Comparison of ENCODE assay signal across 8 cellular contexts in the genomic region with DNA sequence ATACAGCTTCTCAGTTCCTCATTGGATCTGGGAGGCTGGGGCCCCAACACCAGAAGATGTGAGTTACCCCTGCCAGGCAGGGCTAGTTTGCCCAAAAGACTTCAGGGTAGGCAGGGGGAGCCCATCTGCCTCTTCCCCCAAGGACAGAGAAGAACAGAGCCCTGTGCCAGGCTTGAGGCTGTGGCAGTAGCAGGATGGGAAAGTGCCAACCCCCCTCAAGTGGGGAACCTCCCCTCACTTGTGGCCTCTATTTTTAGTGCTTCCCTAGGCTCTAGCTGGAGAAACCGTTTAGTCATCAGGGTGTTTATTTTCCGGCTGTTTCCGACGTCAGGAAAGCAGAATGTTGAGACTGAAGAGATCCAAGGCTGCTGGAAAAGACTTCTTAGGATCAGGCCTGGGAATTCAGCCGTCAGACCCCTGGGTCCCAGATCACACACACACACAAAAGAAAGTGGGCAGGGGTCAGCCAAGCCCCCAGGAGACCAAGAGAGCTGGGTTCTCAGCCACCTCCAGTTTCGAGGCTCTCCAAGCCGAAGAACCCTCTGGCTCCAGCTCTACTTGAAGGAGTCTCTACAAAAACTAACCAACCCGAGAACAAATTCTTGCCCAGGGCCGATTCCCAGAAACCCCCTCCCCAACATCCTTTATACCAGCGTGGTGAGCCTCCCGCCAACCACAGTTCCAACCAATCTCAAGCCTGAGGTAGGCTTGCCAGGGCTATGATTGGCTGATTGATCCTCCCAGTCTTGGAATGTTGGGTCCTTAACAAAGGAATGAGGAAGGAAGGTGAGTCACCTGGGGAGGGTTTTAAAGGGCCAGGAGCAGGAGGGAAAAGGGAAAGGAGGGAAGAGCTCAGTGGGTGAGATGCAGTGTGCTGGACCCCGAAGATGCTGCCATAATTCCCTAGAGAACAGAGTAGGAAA. TPM values are rescaled to one million over a fixed set of nuclear protein-coding genes. Genes with fewer than 3 reads are reported as not detected.
DNase-seq lines count a peak whose midpoint lies in the region; ATAC-seq and TF ChIP-seq lines count a peak whose summit lies in the region.

No MANE protein-coding gene starts in this region.

- H3K27me3 Mint-ChIP-seq in activated T-cell treated with anti-CD3 and anti-CD28 coated beads, Interleukin-2, amount 50 U/mL, for 4 hours (ENCODE audit: low read depth): no peaks in the 10 kb centered on the region

- 64% methylated on average over 12 of the region's 12 CpGs for WGBS in right lobe of liver (ENCODE audit: insufficient coverage, low coverage, low lambda C conversion rate, missing lambda C conversion rate)

- H3K4me3 ChIP-seq in SJSA1: peak overlapping the region; percentile 4; the same call in 1 of the 2 replicates
- peak overlapping the region in 40 of 59 donors; percentile 5 to 99 (median 30) for H3K4me3 ChIP-seq in dorsolateral prefrontal cortex
- H3K4me3 ChIP-seq in right lobe of liver: no peak overlapping the region

- H3K36me3 Mint-ChIP-seq in activated T-cell treated with anti-CD3 and anti-CD28 coated beads, Interleukin-2, amount 50 U/mL, for 4 hours (ENCODE audit: insufficient read depth): no peaks in the 10 kb centered on the region

- DNase-seq in activated T-cell treated with anti-CD3 and anti-CD28 coated beads, Interleukin-2, amount 50 U/mL, for 4 hours: no peak
- no peak for DNase-seq in activated T-cell treated with anti-CD3 and anti-CD28 coated beads for 4 hours
- peak; percentile 91 to 94 for DNase-seq in SJSA1 (ENCODE audit: low read depth in 1 of 2, low spot score in 2 of 2)
- DNase-seq in dorsolateral prefrontal cortex: peak in 7 of 10 donors; percentile 55 to 86 (median 73)
- DNase-seq in right lobe of liver: no peak
- peak; percentile 74 for DNase-seq in superior temporal gyrus (ENCODE audit: extremely low spot score)

- intact Hi-C loops in dorsolateral prefrontal cortex (cut with DNase I) (loop anchor here (5.0 to 10.0 kb wide), 2 partner anchors 114 to 222 kb away; a partner anchor contains a TSS), right lobe of liver (cut with DNase I) (no loop called here)

- TF ChIP-seq POLR2A in right lobe of liver (IDR thresholded peaks at IDR 0.05): peak; percentile 47

- TF ChIP-seq CTCF in dorsolateral prefrontal cortex (IDR thresholded peaks at IDR 0.05 in 54 of 56, conservative IDR thresholded peaks at IDR 0.05 in 2 of 56; ENCODE audit: low read depth in 1 of 56, partially characterized antibody in 56 of 56) (peak in 3 of 56 donors; percentile 4 to 20 (median 10)), right lobe of liver (IDR thresholded peaks at IDR 0.05) (no peak)

- H3K27ac ChIP-seq in SJSA1 (peak overlapping the region; percentile 99), dorsolateral prefrontal cortex (peak overlapping the region; percentile 97 to 100 (median 100)), right lobe of liver (peak overlapping the region; percentile 98 to 100 (median 100))

- H3K9me3 ChIP-seq in SJSA1 (replicated peaks) (no peaks in the 10 kb centered on the region), right lobe of liver (no peaks in the 10 kb centered on the region)

- peaks cover 62% of the 10 kb centered on the region for H3K4me1 ChIP-seq in SJSA1 (replicated peaks)
- H3K4me1 ChIP-seq in right lobe of liver: peaks cover 0 to 35% (median 9%) of the 10 kb centered on the region in 4 donors

- H3K27me3 ChIP-seq in SJSA1 (replicated peaks) (no peaks in the 10 kb centered on the region), dorsolateral prefrontal cortex (no peaks in the 10 kb centered on the region), right lobe of liver (no peaks in the 10 kb centered on the region)

- peaks cover 69% of the 10 kb centered on the region for H3K4me1 Mint-ChIP-seq in activated T-cell treated with anti-CD3 and anti-CD28 coated beads, Interleukin-2, amount 50 U/mL, for 4 hours (ENCODE audit: low read depth)

- no peaks in the 10 kb centered on the region for H3K9me3 Mint-ChIP-seq in activated T-cell treated with anti-CD3 and anti-CD28 coated beads, Interleukin-2, amount 50 U/mL, for 4 hours

- H3K4me3 Mint-ChIP-seq in activated T-cell treated with anti-CD3 and anti-CD28 coated beads, Interleukin-2, amount 50 U/mL, for 4 hours: peak overlapping the region; percentile 24

- peaks cover 4% of the 10 kb centered on the region for H3K36me3 ChIP-seq in SJSA1
- H3K36me3 ChIP-seq in right lobe of liver: no peaks in the 10 kb centered on the region

- no peak for ATAC-seq in activated T-cell treated with anti-CD3 and anti-CD28 coated beads, Interleukin-2, amount 50 U/mL, for 4 hours
- ATAC-seq in right lobe of liver (no peak), GM18909 (IDR thresholded peaks at IDR 0.05; ENCODE audit: poor library complexity, unreplicated experiment) (no peak), HG03280 (IDR thresholded peaks at IDR 0.05; ENCODE audit: unreplicated experiment) (no peak)

RNA-seq across cellular contexts. Expression of a gene that starts 2.4 kb away (rescaled TPM):
- total RNA-seq in activated T-cell treated with anti-CD3 and anti-CD28 coated beads, Interleukin-2, amount 50 U/mL, for 4 hours: 10 to 100 TPM; 42.5 to 50.9 (median 46.3) TPM
- total RNA-seq in SJSA1 (2014; rRNA removed; shearing (Covaris generic)): 7.0 and 9.8 TPM in 2 replicates
- 100 to 1,000 TPM in 40 of 120 experiments, 10 to 100 TPM in 80; 63.8 to 123 (median 93.8) TPM for total RNA-seq in dorsolateral prefrontal cortex
- total RNA-seq in right lobe of liver: 10 to 100 TPM; 13.3 to 17.1 (median 15.0) TPM

Comparison
In these comparisons a context has a peak if more than half of its experiments do, and no peak if none do; other contexts are left out.
1. DNase-seq: peak in SJSA1 (2 of 2), dorsolateral prefrontal cortex (7 of 10) and superior temporal gyrus (single experiment); none in activated T-cell treated with anti-CD3 and anti-CD28 coated beads, Interleukin-2, amount 50 U/mL, for 4 hours (single experiment), activated T-cell treated with anti-CD3 and anti-CD28 coated beads for 4 hours (single experiment) and right lobe of liver (0 of 3).
2. H3K4me3 ChIP-seq: peak in SJSA1 (single experiment) and dorsolateral prefrontal cortex (40 of 59); none in right lobe of liver (0 of 3).
3. intact Hi-C loops: an anchor here in dorsolateral prefrontal cortex (5.0 to 10.0 kb wide); none called in right lobe of liver.
4. Peak in every context shown above with its lines, with median percentiles within 50 percentile points of each other: H3K27ac ChIP-seq.